Comparison of ENCODE assay signal across 11 cellular contexts in the genomic region with DNA sequence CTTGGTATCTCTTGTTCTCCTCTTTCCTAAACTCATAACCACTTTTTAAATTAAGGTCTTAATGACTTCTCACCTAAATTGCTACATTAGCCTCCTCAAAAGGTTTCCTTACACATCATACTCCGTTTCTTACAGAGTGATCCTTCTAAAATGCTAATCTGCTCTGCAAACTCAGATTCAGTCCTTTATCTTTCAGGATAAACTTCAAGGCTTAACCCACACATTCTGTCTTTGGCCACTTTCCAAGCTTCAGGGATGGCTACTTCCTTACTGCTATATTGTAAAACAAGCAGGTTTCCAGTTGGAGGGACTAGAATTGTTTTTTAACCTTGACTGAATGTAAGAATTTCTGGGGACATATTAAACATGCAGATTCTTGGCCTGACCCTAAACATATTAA.
DNase-seq lines count a peak whose midpoint lies in the region; ATAC-seq, FAIRE-seq and TF ChIP-seq lines count a peak whose summit lies in the region.
"Had no signal": no experiment of that assay in that cellular context is flagged by ENCODE, and none has a peak within 500 bp of the region (broad histone marks: within the 10 kb centered on the region; RNA-seq: fewer than 3 reads in every experiment).

No MANE protein-coding gene starts in this region.

- no peaks in the 10 kb centered on the region for H3K9me2 ChIP-seq in PC-3 (replicated peaks; ENCODE audit: low read length)

- H3K23me2 ChIP-seq in H1 (ENCODE audit: low read depth, low read length): no peaks in the 10 kb centered on the region

- no peaks in the 10 kb centered on the region for H3F3A ChIP-seq in PC-3 (ENCODE audit: low read length, unreplicated experiment)

- CTCF ChIA-PET in PC-3 (lab: Charles Lee) (no interaction called here), H1 (lab: Charles Lee; ENCODE audit: partially characterized antibody) (interaction anchor here (1.0 to 1.2 kb wide), 3 partner anchors 11 to 121 kb away, joined by 3 read pairs; no protein-coding TSS in a partner anchor)

- H2BK15ac ChIP-seq in H1 (ENCODE audit: low read length): no peak overlapping the region

- no peak for TF ChIP-seq EP300 in H1 (IDR thresholded peaks at IDR 0.05; ENCODE audit: borderline replicate concordance in 1 of 2, low read depth in 2 of 2, low read length in 2 of 2)

- no peak for TF ChIP-seq POLR2A in H1 (IDR thresholded peaks at IDR 0.05; ENCODE audit: control extremely low read depth in 1 of 2, low read depth in 2 of 2, low read length in 2 of 2)

- POLR2A ChIA-PET in PC-3 (lab: Charles Lee; ENCODE audit: unreplicated experiment) (no interaction called here), H1 (lab: Charles Lee; ENCODE audit: partially characterized antibody) (no interaction called here)

- no peak overlapping the region for H2BK120ac ChIP-seq in H1 (replicated peaks; ENCODE audit: low read depth, low read length)

- H3K9ac ChIP-seq in PC-3 (ENCODE audit: low read length) (no peak overlapping the region), H1 (replicated peaks in 1 of 4; ENCODE audit: extremely low read depth in 1 of 4, low read depth in 3 of 4, low read length in 3 of 4) (no peak overlapping the region)

- H3K4me1 Mint-ChIP-seq in activated CD4-positive, alpha-beta T cell treated with anti-CD3 and anti-CD28 coated beads, Interleukin-2, amount 10 ng/mL, durations not matched to agents 24 days and 14 days: peaks cover 62% of the 10 kb centered on the region
- peaks cover 51% of the 10 kb centered on the region for H3K4me1 Mint-ChIP-seq in stimulated activated effector memory CD8-positive, alpha-beta T cell treated with anti-CD3 and anti-CD28 coated beads, Interleukin-12 subunit alpha, Interleukin-12 subunit beta, amount 100 ng/mL, for 72 hours

- peaks cover 9% of the 10 kb centered on the region for H3K9me3 Mint-ChIP-seq in activated CD4-positive, alpha-beta T cell treated with anti-CD3 and anti-CD28 coated beads, Interleukin-2, amount 10 ng/mL, durations not matched to agents 24 days and 14 days
- peaks cover 5% of the 10 kb centered on the region for H3K9me3 Mint-ChIP-seq in stimulated activated effector memory CD8-positive, alpha-beta T cell treated with anti-CD3 and anti-CD28 coated beads, Interleukin-12 subunit alpha, Interleukin-12 subunit beta, amount 100 ng/mL, for 72 hours

- no peaks in the 10 kb centered on the region for H3K36me3 ChIP-seq in PC-3 (ENCODE audit: low read depth, low read length)
- no peaks in the 10 kb centered on the region for H3K36me3 ChIP-seq in H1 (ENCODE audit: control insufficient read depth in 2 of 4, insufficient read depth in 4 of 4, low read length in 3 of 4)
- H3K36me3 ChIP-seq: thoracic aorta had no signal

- no peak overlapping the region for H3K27ac ChIP-seq in PC-3 (ENCODE audit: low read length)
- no peak overlapping the region for H3K27ac ChIP-seq in H1 (ENCODE audit: low read depth, low read length)
- no peak overlapping the region for H3K27ac ChIP-seq in coronary artery
- H3K27ac ChIP-seq: thoracic aorta had no signal

- H3K4me2 ChIP-seq in PC-3 (ENCODE audit: low read length): peak overlapping the region; percentile 89
- no peak overlapping the region for H3K4me2 ChIP-seq in H1 (ENCODE audit: insufficient read depth in 1 of 2, low read depth in 2 of 2, low read length in 2 of 2)

- H3K4me3 ChIP-seq in PC-3 (ENCODE audit: low read length) (no peak overlapping the region), H1 (ENCODE audit: extremely low read depth in 1 of 4, insufficient read depth in 2 of 4, low read depth in 3 of 4, low read length in 4 of 4) (no peak overlapping the region), coronary artery (no peak overlapping the region)

- H3K23ac ChIP-seq in H1 (ENCODE audit: insufficient read length): no peak overlapping the region

- no peak for DNase-seq in activated CD4-positive, alpha-beta T cell treated with anti-CD3 and anti-CD28 coated beads, Interleukin-2, amount 10 ng/mL, durations not matched to agents 24 days and 14 days
- no peak for DNase-seq in activated CD4-positive, alpha-beta T cell treated with anti-CD3 and anti-CD28 coated beads, Interleukin-2, amount 50 U/mL, for 4 hours
- DNase-seq in PC-3 (peak; percentile 54), H1 (ENCODE audit: low read depth in 1 of 2, low spot score in 2 of 2) (no peak), SHP77 (lab: John Stamatoyannopoulos, UW) (no peak), coronary artery (ENCODE audit: low spot score) (no peak)
- no peak for DNase-seq in stimulated activated effector memory CD8-positive, alpha-beta T cell treated with anti-CD3 and anti-CD28 coated beads, Interleukin-12 subunit alpha, Interleukin-12 subunit beta, amount 100 ng/mL, for 72 hours (ENCODE audit: low spot score in 2 of 2)
- DNase-seq: caudate nucleus, NCI-H2107 had no signal

- H2BK5ac ChIP-seq in H1 (ENCODE audit: low read depth, low read length): no peak overlapping the region

- 78% methylated on average over 1 of the region's 1 CpG; no CpG with 5 or more reads in 1 of the 2 experiments for whole genome bisulfite sequencing in H1 (ENCODE audit: extremely low coverage in 1 of 2, insufficient coverage in 1 of 2, insufficient read length in 1 of 2, insufficient replicate concordance in 2 of 2, low coverage in 1 of 2, low lambda C conversion rate in 2 of 2, missing lambda C conversion rate in 1 of 2), 2 experiments

- H2AFZ ChIP-seq in PC-3 (ENCODE audit: low read length): peak overlapping the region; percentile 80
- H2AFZ ChIP-seq in H1 (ENCODE audit: low read length): peak overlapping the region; percentile 33; the same call in 1 of the 2 replicates

- H4K20me1 ChIP-seq in PC-3 (ENCODE audit: low read length): no peaks in the 10 kb centered on the region
- H4K20me1 ChIP-seq in H1 (replicated peaks in 1 of 2; ENCODE audit: control insufficient read depth in 1 of 2, insufficient read depth in 2 of 2, low read length in 2 of 2): no peaks in the 10 kb centered on the region

- ATAC-seq in PC-3 (no peak), GM21717 (IDR thresholded peaks at IDR 0.05; ENCODE audit: unreplicated experiment) (no peak)
- no peak for ATAC-seq in stimulated activated effector memory CD8-positive, alpha-beta T cell treated with anti-CD3 and anti-CD28 coated beads, Interleukin-12 subunit alpha, Interleukin-12 subunit beta, amount 100 ng/mL, for 72 hours

- TF ChIP-seq CTCF in PC-3 (conservative IDR thresholded peaks at IDR 0.05; ENCODE audit: low read depth, low read length) (no peak), H1 (IDR thresholded peaks at IDR 0.05; ENCODE audit: control extremely low read depth in 1 of 3, insufficient read depth in 1 of 3, low read depth in 1 of 3, low read length in 3 of 3) (no peak), coronary artery (IDR thresholded peaks at IDR 0.05) (no peak)

- H3K79me1 ChIP-seq in H1 (ENCODE audit: low read depth, low read length): no peaks in the 10 kb centered on the region

- H2BK12ac ChIP-seq in H1 (ENCODE audit: low read depth, low read length): no peak overlapping the region

- peaks cover 38% of the 10 kb centered on the region for H3K4me1 ChIP-seq in PC-3 (ENCODE audit: insufficient read depth, low read length)
- no peaks in the 10 kb centered on the region for H3K4me1 ChIP-seq in H1 (replicated peaks in 1 of 4; ENCODE audit: control insufficient read depth in 3 of 4, insufficient read depth in 4 of 4, low read length in 3 of 4)

- no TSS peak for BruUV-seq in PC-3 (replicated peaks; lab: Mats Ljungman, UMichigan)

- no peak overlapping the region for H3K56ac ChIP-seq in H1 (replicated peaks; ENCODE audit: insufficient read length, low read depth, low read length)

- H3K4me3 Mint-ChIP-seq in activated CD4-positive, alpha-beta T cell treated with anti-CD3 and anti-CD28 coated beads, Interleukin-2, amount 10 ng/mL, durations not matched to agents 24 days and 14 days: peak overlapping the region; percentile 57
- peak overlapping the region; percentile 66 for H3K4me3 Mint-ChIP-seq in stimulated activated effector memory CD8-positive, alpha-beta T cell treated with anti-CD3 and anti-CD28 coated beads, Interleukin-12 subunit alpha, Interleukin-12 subunit beta, amount 100 ng/mL, for 72 hours

- H3K27me3 Mint-ChIP-seq in activated CD4-positive, alpha-beta T cell treated with anti-CD3 and anti-CD28 coated beads, Interleukin-2, amount 10 ng/mL, durations not matched to agents 24 days and 14 days: no peaks in the 10 kb centered on the region

- H3K18ac ChIP-seq in H1 (ENCODE audit: extremely low read depth, low read length): no peak overlapping the region

- H3K79me2 ChIP-seq in PC-3 (ENCODE audit: low read length): no peaks in the 10 kb centered on the region
- no peaks in the 10 kb centered on the region for H3K79me2 ChIP-seq in H1 (ENCODE audit: control insufficient read depth in 1 of 2, insufficient read depth in 2 of 2, low read length in 2 of 2)

- H3K36me3 Mint-ChIP-seq in activated CD4-positive, alpha-beta T cell treated with anti-CD3 and anti-CD28 coated beads, Interleukin-2, amount 10 ng/mL, durations not matched to agents 24 days and 14 days (ENCODE audit: low read depth): peaks cover 12% of the 10 kb centered on the region
- no peaks in the 10 kb centered on the region for H3K36me3 Mint-ChIP-seq in stimulated activated effector memory CD8-positive, alpha-beta T cell treated with anti-CD3 and anti-CD28 coated beads, Interleukin-12 subunit alpha, Interleukin-12 subunit beta, amount 100 ng/mL, for 72 hours

- H3K9me3 ChIP-seq in PC-3 (ENCODE audit: low read length): no peaks in the 10 kb centered on the region
- H3K9me3 ChIP-seq in H1 (ENCODE audit: insufficient read depth in 2 of 2, low read depth in 1 of 2, low read length in 1 of 2): no peaks in the 10 kb centered on the region
- H3K9me3 ChIP-seq: thoracic aorta had no signal

- FAIRE-seq in H1 (lab: Jason Lieb, UNC): no peak

- no peak overlapping the region for H4K5ac ChIP-seq in H1 (ENCODE audit: insufficient read length, low read depth, low read length)

- no peak overlapping the region for H2BK20ac ChIP-seq in H1 (ENCODE audit: low read length)

- H3K27me3 ChIP-seq in PC-3 (ENCODE audit: low read length) (no peaks in the 10 kb centered on the region), H1 (replicated peaks in 1 of 4; ENCODE audit: control insufficient read depth in 3 of 4, extremely low read depth in 1 of 4, insufficient read depth in 3 of 4, low read length in 3 of 4) (no peaks in the 10 kb centered on the region)

- H4K91ac ChIP-seq in H1 (replicated peaks; ENCODE audit: insufficient read length, low read length): no peak overlapping the region

- no peak overlapping the region for H3K4ac ChIP-seq in H1 (replicated peaks; ENCODE audit: insufficient read length, low read depth, low read length)

- no peak for TF ChIP-seq RAD21 in H1 (IDR thresholded peaks at IDR 0.05 in 1 of 2, conservative IDR thresholded peaks at IDR 0.05 in 1 of 2; ENCODE audit: low read depth in 2 of 2, low read length in 2 of 2)

- H3K14ac ChIP-seq in H1 (ENCODE audit: insufficient read length): no peak overlapping the region

- no peak overlapping the region for H2AK5ac ChIP-seq in H1 (ENCODE audit: low read depth, low read length)

- peak overlapping the region; percentile 65 for H3K27ac Mint-ChIP-seq in activated CD4-positive, alpha-beta T cell treated with anti-CD3 and anti-CD28 coated beads, Interleukin-2, amount 10 ng/mL, durations not matched to agents 24 days and 14 days
- H3K27ac Mint-ChIP-seq in stimulated activated effector memory CD8-positive, alpha-beta T cell treated with anti-CD3 and anti-CD28 coated beads, Interleukin-12 subunit alpha, Interleukin-12 subunit beta, amount 100 ng/mL, for 72 hours: peak overlapping the region; percentile 89

- intact Hi-C loops in activated CD4-positive, alpha-beta T cell treated with anti-CD3 and anti-CD28 coated beads, Interleukin-2, amount 10 ng/mL, durations not matched to agents 24 days and 14 days (cut with micrococcal nuclease): loop anchor here (5.0 kb wide), 1 partner anchor 262 kb away; a partner anchor contains a TSS
- intact Hi-C loops in PC-3 (cut with micrococcal nuclease): loop anchor here (5.0 kb wide), 1 partner anchor 262 kb away; a partner anchor contains a TSS

- no peak overlapping the region for H4K8ac ChIP-seq in H1 (ENCODE audit: extremely low read depth, insufficient read depth, low read length)
